Comparison of ENCODE assay signal across 15 cellular contexts in the genomic region with DNA sequence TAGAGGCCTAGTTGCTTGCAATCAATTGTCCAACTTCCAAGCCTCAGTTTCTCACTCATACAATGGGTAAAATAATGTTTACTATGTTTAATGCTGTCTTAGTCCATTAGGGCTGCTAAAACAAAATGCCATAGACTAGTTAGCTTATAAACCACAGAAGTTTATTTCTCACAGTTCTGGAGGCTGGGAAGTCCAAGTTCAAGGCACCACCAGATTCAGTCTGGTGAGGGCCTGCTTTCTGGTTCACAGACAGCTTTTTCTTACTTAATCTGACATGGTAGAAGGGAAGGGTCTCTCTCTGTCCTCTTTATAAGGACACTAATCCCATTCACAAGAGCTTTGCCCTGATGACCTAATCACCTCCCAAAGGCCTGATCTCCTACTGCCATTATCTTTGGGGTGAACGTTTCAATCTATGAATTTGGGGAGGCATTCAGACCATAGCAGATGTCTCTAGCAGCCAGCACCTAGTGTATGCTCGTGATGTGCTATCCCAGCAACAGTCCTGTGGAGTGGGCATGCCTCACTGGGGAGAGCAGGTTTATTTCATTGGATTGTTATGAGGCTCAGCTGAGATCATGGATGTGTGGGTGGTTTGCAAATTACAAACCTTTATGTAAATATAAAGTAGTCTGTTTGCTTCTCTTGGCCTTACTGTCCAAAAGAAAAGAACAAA. TPM values are rescaled to one million over a fixed set of nuclear protein-coding genes. Genes with fewer than 3 reads are reported as not detected.
DNase-seq lines count a peak whose midpoint lies in the region; ATAC-seq, FAIRE-seq and TF ChIP-seq lines count a peak whose summit lies in the region.
"Had no signal": no experiment of that assay in that cellular context is flagged by ENCODE, and none has a peak within 500 bp of the region (broad histone marks: within the 10 kb centered on the region; RNA-seq: fewer than 3 reads in every experiment).

No MANE protein-coding gene starts in this region.

- H3K27ac Mint-ChIP-seq in astrocyte (ENCODE audit: unreplicated experiment) (peak overlapping the region; percentile 99), naive B cell (peak overlapping the region in 5 of 6 donors; percentile 16 to 80 (median 49)), GM23338 (no peak overlapping the region)
- H3K27ac Mint-ChIP-seq in activated T-helper 1 cell treated with anti-CD3 and anti-CD28 coated beads, Interleukin-12 subunit alpha, Interleukin-12 subunit beta, Interleukin-2, Interleukin-4 antibody, amounts not matched to agents 30 ng/mL and 10 ng/mL and 1 ng/mL, durations not matched to agents 14 hours and 24 hours and 36 hours = no peak overlapping the region

- H3K4me3 Mint-ChIP-seq in astrocyte (ENCODE audit: unreplicated experiment) (peak overlapping the region; percentile 71), naive B cell (peak overlapping the region in 1 of 8 donors; percentile 2), GM23338 (no peak overlapping the region)
- H3K4me3 Mint-ChIP-seq in activated T-helper 1 cell treated with anti-CD3 and anti-CD28 coated beads, Interleukin-12 subunit alpha, Interleukin-12 subunit beta, Interleukin-2, Interleukin-4 antibody, amounts not matched to agents 30 ng/mL and 10 ng/mL and 1 ng/mL, durations not matched to agents 14 hours and 24 hours and 36 hours = no peak overlapping the region

- H3K4me2 ChIP-seq in astrocyte (ENCODE audit: low read length) = peak overlapping the region; percentile 58
- no peak overlapping the region for H3K4me2 ChIP-seq in GM23338

- no peak for DNase-seq in HTR-8/SVneo (ENCODE audit: insufficient read length, low spot score)
- peak; percentile 65 for DNase-seq in astrocyte (ENCODE audit: low read depth)
- DNase-seq in naive B cell = no peak
- DNase-seq in substantia nigra (lab: John Stamatoyannopoulos, UW) = no peak
- DNase-seq in GM23338 (ENCODE audit: low spot score) = no peak
- no peak for DNase-seq in activated T-helper 1 cell treated with anti-CD3 and anti-CD28 coated beads, Interleukin-12 subunit alpha, Interleukin-12 subunit beta, Interleukin-2, Interleukin-4 antibody, amounts not matched to agents 30 ng/mL and 10 ng/mL and 1 ng/mL, durations not matched to agents 14 hours and 24 hours and 36 hours (ENCODE audit: low spot score)
- DNase-seq in COR-L47 (lab: John Stamatoyannopoulos, UW) = no peak
- DNase-seq: GF-D8; mesendoderm; NCI-H1092 treated with DMSO at 0.1 percent for 48 hours; NCI-H226; stimulated activated CD4-positive, alpha-beta T cell treated with anti-CD3 and anti-CD28 coated beads, Interleukin-1b, Interleukin-23, amount 100 ng/mL, for 48 hours; WERI-Rb-1 had no signal

- FAIRE-seq in HTR-8/SVneo (lab: Jason Lieb, UNC) (peak; percentile 48), astrocyte (lab: Jason Lieb, UNC) (no peak)
- FAIRE-seq: K562 had no signal

- H3K36me3 ChIP-seq in astrocyte (ENCODE audit: insufficient read depth, low read length) (no peaks in the 10 kb centered on the region), GM23338 (ENCODE audit: insufficient read depth) (no peaks in the 10 kb centered on the region)
- H3K36me3 ChIP-seq: WERI-Rb-1 had no signal

- H3K79me2 ChIP-seq in astrocyte (ENCODE audit: insufficient read depth, low read length) (no peaks in the 10 kb centered on the region), GM23338 (replicated peaks; ENCODE audit: insufficient read depth) (no peaks in the 10 kb centered on the region)

- peak overlapping the region; percentile 75 for H3K27ac ChIP-seq in astrocyte (ENCODE audit: low read depth, low read length)
- peak overlapping the region; percentile 75 for H3K27ac ChIP-seq in substantia nigra (ENCODE audit: low read depth, low read length, poor library complexity, severe bottlenecking)
- no peak overlapping the region for H3K27ac ChIP-seq in GM23338 (ENCODE audit: low read depth)
- H3K27ac ChIP-seq: WERI-Rb-1 had no signal

- H3K27me3 ChIP-seq in astrocyte (ENCODE audit: insufficient read depth, low read length) = peaks cover 9% of the 10 kb centered on the region
- no peaks in the 10 kb centered on the region for H3K27me3 ChIP-seq in GM23338 (ENCODE audit: insufficient read depth)

- intact Hi-C loops in activated T-helper 1 cell treated with anti-CD3 and anti-CD28 coated beads, Interleukin-12 subunit alpha, Interleukin-12 subunit beta, Interleukin-2, Interleukin-4 antibody, amounts not matched to agents 30 ng/mL and 10 ng/mL and 1 ng/mL, durations not matched to agents 14 hours and 24 hours and 36 hours (cut with micrococcal nuclease) = no loop called here

- H3F3A ChIP-seq in GM23338 (replicated peaks; ENCODE audit: low read depth) = no peaks in the 10 kb centered on the region

- peaks cover 11% of the 10 kb centered on the region; the same call in 1 of the 2 replicates for H3K9me2 ChIP-seq in GM23338 (ENCODE audit: insufficient read depth)

- H3K36me3 Mint-ChIP-seq in astrocyte (ENCODE audit: low read depth, unreplicated experiment) (peaks cover 27% of the 10 kb centered on the region), naive B cell (peaks cover 34 to 38% of the 10 kb centered on the region in 2 donors), GM23338 (ENCODE audit: low read depth) (peaks cover 10% of the 10 kb centered on the region)
- peaks cover 36% of the 10 kb centered on the region for H3K36me3 Mint-ChIP-seq in activated T-helper 1 cell treated with anti-CD3 and anti-CD28 coated beads, Interleukin-12 subunit alpha, Interleukin-12 subunit beta, Interleukin-2, Interleukin-4 antibody, amounts not matched to agents 30 ng/mL and 10 ng/mL and 1 ng/mL, durations not matched to agents 14 hours and 24 hours and 36 hours (ENCODE audit: low read depth)

- no peaks in the 10 kb centered on the region for H3K9me3 ChIP-seq in astrocyte (ENCODE audit: insufficient read depth, low read depth, low read length)

- ATAC-seq in naive B cell (ENCODE audit: low read depth in 2 of 2) (no peak), GM23338 (no peak), HG03159 (IDR thresholded peaks at IDR 0.05; ENCODE audit: unreplicated experiment) (no peak)
- ATAC-seq: K562 had no signal

- H3K27me3 Mint-ChIP-seq in astrocyte (ENCODE audit: low read depth, unreplicated experiment) (no peaks in the 10 kb centered on the region), naive B cell (no peaks in the 10 kb centered on the region), GM23338 (ENCODE audit: insufficient read depth, low read depth, poor library complexity) (no peaks in the 10 kb centered on the region)
- no peaks in the 10 kb centered on the region for H3K27me3 Mint-ChIP-seq in activated T-helper 1 cell treated with anti-CD3 and anti-CD28 coated beads, Interleukin-12 subunit alpha, Interleukin-12 subunit beta, Interleukin-2, Interleukin-4 antibody, amounts not matched to agents 30 ng/mL and 10 ng/mL and 1 ng/mL, durations not matched to agents 14 hours and 24 hours and 36 hours (ENCODE audit: insufficient read depth)

- no peak for TF ChIP-seq CTCF in astrocyte (IDR thresholded peaks at IDR 0.05; ENCODE audit: insufficient read depth, low read depth, low read length)
- no peak for TF ChIP-seq CTCF in GM23338 (conservative IDR thresholded peaks at IDR 0.05; ENCODE audit: low read depth in 2 of 2)

- H2AFZ ChIP-seq in astrocyte (ENCODE audit: low read depth, low read length) (no peak overlapping the region), GM23338 (no peak overlapping the region)

- H3K9me3 Mint-ChIP-seq in astrocyte (ENCODE audit: unreplicated experiment) = peaks cover 2% of the 10 kb centered on the region
- H3K9me3 Mint-ChIP-seq in naive B cell = peaks cover 0 to 4% (median 0%) of the 10 kb centered on the region in 7 donors
- H3K9me3 Mint-ChIP-seq in GM23338 = no peaks in the 10 kb centered on the region
- peaks cover 8% of the 10 kb centered on the region for H3K9me3 Mint-ChIP-seq in activated T-helper 1 cell treated with anti-CD3 and anti-CD28 coated beads, Interleukin-12 subunit alpha, Interleukin-12 subunit beta, Interleukin-2, Interleukin-4 antibody, amounts not matched to agents 30 ng/mL and 10 ng/mL and 1 ng/mL, durations not matched to agents 14 hours and 24 hours and 36 hours

- H3K9ac ChIP-seq in astrocyte (ENCODE audit: low read length) = peak overlapping the region; percentile 31

- H4K20me1 ChIP-seq in astrocyte (ENCODE audit: insufficient read depth, low read length) (peaks cover 7% of the 10 kb centered on the region), GM23338 (replicated peaks; ENCODE audit: insufficient read depth) (no peaks in the 10 kb centered on the region)

- H3K4me1 ChIP-seq in astrocyte (ENCODE audit: insufficient read depth, low read length) (peaks cover 27% of the 10 kb centered on the region), GM23338 (ENCODE audit: insufficient read depth) (peaks cover 10% of the 10 kb centered on the region)

- peaks cover 62% of the 10 kb centered on the region for H3K4me1 Mint-ChIP-seq in astrocyte (ENCODE audit: low read depth, unreplicated experiment)
- peaks cover 64 to 90% (median 85%) of the 10 kb centered on the region in 3 donors for H3K4me1 Mint-ChIP-seq in naive B cell
- H3K4me1 Mint-ChIP-seq in GM23338 = peaks cover 21% of the 10 kb centered on the region
- peaks cover 55% of the 10 kb centered on the region for H3K4me1 Mint-ChIP-seq in activated T-helper 1 cell treated with anti-CD3 and anti-CD28 coated beads, Interleukin-12 subunit alpha, Interleukin-12 subunit beta, Interleukin-2, Interleukin-4 antibody, amounts not matched to agents 30 ng/mL and 10 ng/mL and 1 ng/mL, durations not matched to agents 14 hours and 24 hours and 36 hours (ENCODE audit: low read depth)

- H3K4me3 ChIP-seq in astrocyte (ENCODE audit: insufficient read depth, low read depth, low read length) (no peak overlapping the region), GM23338 (no peak overlapping the region)
- H3K4me3 ChIP-seq: K562 had no signal

RNA-seq across cellular contexts. Expression of a gene that starts 25.2 kb away (rescaled TPM):
- total RNA-seq in astrocyte = 36.2 and 41.1 TPM in 2 replicates
- polyA plus RNA-seq in naive B cell (ENCODE audit: low read depth in 6 of 6) (10 to 100 TPM; 18.8 to 42.5 (median 32.3) TPM), GM23338 (2016; fragmentation: Nextera tagmentation; extraction: Ambion mirVana) (2.1 and 5.2 TPM in 2 replicates)
- total RNA-seq in GM23338 (2014; rRNA removed; shearing (Covaris generic)) = 4.1 and 4.6 TPM in 2 replicates
- total RNA-seq in activated T-helper 1 cell treated with anti-CD3 and anti-CD28 coated beads, Interleukin-12 subunit alpha, Interleukin-12 subunit beta, Interleukin-2, Interleukin-4 antibody, amounts not matched to agents 30 ng/mL and 10 ng/mL and 1 ng/mL, durations not matched to agents 14 hours and 24 hours and 36 hours = 7.4 and 7.9 TPM in 2 replicates

Comparison
In these comparisons a context has a peak if more than half of its experiments do, and no peak if none do; other contexts are left out.
1. H3K27ac Mint-ChIP-seq: peak in astrocyte (single experiment) and naive B cell (5 of 6); none in GM23338 (single experiment) and activated T-helper 1 cell treated with anti-CD3 and anti-CD28 coated beads, Interleukin-12 subunit alpha, Interleukin-12 subunit beta, Interleukin-2, Interleukin-4 antibody, amounts not matched to agents 30 ng/mL and 10 ng/mL and 1 ng/mL, durations not matched to agents 14 hours and 24 hours and 36 hours (single experiment).